ENCODE assay signal across 1 cellular context in the genomic region with DNA sequence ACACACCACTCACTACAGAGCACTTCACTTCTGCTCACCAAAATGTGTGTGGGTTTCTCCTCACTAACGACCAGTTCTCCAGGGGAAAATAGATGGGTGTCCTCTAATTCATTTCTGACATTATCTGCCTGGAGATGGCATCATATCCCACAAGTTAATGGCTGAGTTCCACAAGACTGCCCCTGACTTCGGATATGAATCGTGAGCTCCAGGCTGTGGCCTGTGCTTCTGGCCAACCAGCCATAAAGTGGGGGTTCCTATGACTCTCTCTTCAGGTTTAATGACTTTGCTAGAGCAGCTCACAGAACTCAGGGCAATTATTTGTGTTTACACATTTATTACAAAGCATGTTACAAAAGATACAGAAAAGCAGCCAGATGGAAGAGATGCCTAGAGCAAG.
TF ChIP-seq lines count a peak whose summit lies in the region.

No MANE protein-coding gene starts in this region.

TF ChIP-seq in SK-N-SH treated with all-trans-retinoic acid at 6 μM for 48 hours, 23 proteins besides CTCF, POLR2A, EP300 and RAD21 (continued from another document):
- TF ChIP-seq, protein P1, sequence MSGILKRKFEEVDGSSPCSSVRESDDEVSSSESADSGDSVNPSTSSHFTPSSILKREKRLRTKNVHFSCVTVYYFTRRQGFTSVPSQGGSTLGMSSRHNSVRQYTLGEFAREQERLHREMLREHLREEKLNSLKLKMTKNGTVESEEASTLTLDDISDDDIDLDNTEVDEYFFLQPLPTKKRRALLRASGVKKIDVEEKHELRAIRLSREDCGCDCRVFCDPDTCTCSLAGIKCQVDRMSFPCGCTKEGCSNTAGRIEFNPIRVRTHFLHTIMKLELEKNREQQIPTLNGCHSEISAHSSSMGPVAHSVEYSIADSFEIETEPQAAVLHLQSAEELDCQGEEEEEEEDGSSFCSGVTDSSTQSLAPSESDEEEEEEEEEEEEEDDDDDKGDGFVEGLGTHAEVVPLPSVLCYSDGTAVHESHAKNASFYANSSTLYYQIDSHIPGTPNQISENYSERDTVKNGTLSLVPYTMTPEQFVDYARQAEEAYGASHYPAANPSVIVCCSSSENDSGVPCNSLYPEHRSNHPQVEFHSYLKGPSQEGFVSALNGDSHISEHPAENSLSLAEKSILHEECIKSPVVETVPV (CRISPR knock-in tag; IDR thresholded peaks at IDR 0.05): no peak
- TF ChIP-seq ESRRG (CRISPR knock-in tag; IDR thresholded peaks at IDR 0.05) (no peak), TCF4 (CRISPR knock-in tag; IDR thresholded peaks at IDR 0.05; ENCODE audit: borderline replicate concordance) (no peak), PPARA (CRISPR knock-in tag; IDR thresholded peaks at IDR 0.05; ENCODE audit: borderline replicate concordance) (no peak), ZNF8 (CRISPR knock-in tag; IDR thresholded peaks at IDR 0.05) (no peak), ARNTL (CRISPR knock-in tag; IDR thresholded peaks at IDR 0.05; ENCODE audit: borderline replicate concordance, low read depth) (no peak), TOX (CRISPR knock-in tag; IDR thresholded peaks at IDR 0.05; ENCODE audit: borderline replicate concordance) (no peak)
- TF ChIP-seq, protein P2, sequence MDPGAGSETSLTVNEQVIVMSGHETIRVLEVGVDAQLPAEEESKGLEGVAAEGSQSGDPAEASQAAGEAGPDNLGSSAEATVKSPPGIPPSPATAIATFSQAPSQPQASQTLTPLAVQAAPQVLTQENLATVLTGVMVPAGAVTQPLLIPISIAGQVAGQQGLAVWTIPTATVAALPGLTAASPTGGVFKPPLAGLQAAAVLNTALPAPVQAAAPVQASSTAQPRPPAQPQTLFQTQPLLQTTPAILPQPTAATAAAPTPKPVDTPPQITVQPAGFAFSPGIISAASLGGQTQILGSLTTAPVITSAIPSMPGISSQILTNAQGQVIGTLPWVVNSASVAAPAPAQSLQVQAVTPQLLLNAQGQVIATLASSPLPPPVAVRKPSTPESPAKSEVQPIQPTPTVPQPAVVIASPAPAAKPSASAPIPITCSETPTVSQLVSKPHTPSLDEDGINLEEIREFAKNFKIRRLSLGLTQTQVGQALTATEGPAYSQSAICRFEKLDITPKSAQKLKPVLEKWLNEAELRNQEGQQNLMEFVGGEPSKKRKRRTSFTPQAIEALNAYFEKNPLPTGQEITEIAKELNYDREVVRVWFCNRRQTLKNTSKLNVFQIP (CRISPR knock-in tag; IDR thresholded peaks at IDR 0.05; ENCODE audit: borderline replicate concordance, low read depth): no peak
- TF ChIP-seq, protein P3, sequence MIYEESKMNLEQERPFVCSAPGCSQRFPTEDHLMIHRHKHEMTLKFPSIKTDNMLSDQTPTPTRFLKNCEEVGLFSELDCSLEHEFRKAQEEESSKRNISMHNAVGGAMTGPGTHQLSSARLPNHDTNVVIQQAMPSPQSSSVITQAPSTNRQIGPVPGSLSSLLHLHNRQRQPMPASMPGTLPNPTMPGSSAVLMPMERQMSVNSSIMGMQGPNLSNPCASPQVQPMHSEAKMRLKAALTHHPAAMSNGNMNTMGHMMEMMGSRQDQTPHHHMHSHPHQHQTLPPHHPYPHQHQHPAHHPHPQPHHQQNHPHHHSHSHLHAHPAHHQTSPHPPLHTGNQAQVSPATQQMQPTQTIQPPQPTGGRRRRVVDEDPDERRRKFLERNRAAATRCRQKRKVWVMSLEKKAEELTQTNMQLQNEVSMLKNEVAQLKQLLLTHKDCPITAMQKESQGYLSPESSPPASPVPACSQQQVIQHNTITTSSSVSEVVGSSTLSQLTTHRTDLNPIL (CRISPR knock-in tag; IDR thresholded peaks at IDR 0.05; ENCODE audit: low read depth): no peak
- TF ChIP-seq, protein P4, sequence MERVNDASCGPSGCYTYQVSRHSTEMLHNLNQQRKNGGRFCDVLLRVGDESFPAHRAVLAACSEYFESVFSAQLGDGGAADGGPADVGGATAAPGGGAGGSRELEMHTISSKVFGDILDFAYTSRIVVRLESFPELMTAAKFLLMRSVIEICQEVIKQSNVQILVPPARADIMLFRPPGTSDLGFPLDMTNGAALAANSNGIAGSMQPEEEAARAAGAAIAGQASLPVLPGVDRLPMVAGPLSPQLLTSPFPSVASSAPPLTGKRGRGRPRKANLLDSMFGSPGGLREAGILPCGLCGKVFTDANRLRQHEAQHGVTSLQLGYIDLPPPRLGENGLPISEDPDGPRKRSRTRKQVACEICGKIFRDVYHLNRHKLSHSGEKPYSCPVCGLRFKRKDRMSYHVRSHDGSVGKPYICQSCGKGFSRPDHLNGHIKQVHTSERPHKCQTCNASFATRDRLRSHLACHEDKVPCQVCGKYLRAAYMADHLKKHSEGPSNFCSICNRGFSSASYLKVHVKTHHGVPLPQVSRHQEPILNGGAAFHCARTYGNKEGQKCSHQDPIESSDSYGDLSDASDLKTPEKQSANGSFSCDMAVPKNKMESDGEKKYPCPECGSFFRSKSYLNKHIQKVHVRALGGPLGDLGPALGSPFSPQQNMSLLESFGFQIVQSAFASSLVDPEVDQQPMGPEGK (CRISPR knock-in tag; IDR thresholded peaks at IDR 0.05; ENCODE audit: borderline replicate concordance): no peak
